7 cellular contexts compared by ENCODE assay signal in genomic region chr17:64024781-64025731, GRCh38.
A peak's percentile ranks its signal among the peaks of the same experiment; 100 is the strongest.
DNase-seq lines count a peak whose midpoint lies in the region; ATAC-seq and TF ChIP-seq lines count a peak whose summit lies in the region.

No MANE protein-coding gene starts in this region.

- peak overlapping the region; percentile 91 for H3K27ac Mint-ChIP-seq in activated T-cell treated with anti-CD3 and anti-CD28 coated beads, Interleukin-2, amount 50 U/mL, for 24 hours

- ATAC-seq in HG03432 (IDR thresholded peaks at IDR 0.05; ENCODE audit: unreplicated experiment) = no peak

- TF ChIP-seq CTCF in OCI-LY1 (IDR thresholded peaks at IDR 0.05; ENCODE audit: low read length) (no peak), GM13977 (IDR thresholded peaks at IDR 0.05; ENCODE audit: extremely low read depth, insufficient read depth, missing control alignments) (no peak)

- H3K27me3 ChIP-seq in OCI-LY1 (ENCODE audit: insufficient read depth, low read length) = no peaks in the 10 kb centered on the region
- H3K27me3 ChIP-seq in stomach smooth muscle (ENCODE audit: control insufficient read depth in 1 of 2, insufficient read depth in 2 of 2, low read length in 2 of 2) = peaks cover 4% of the 10 kb centered on the region in 2 donors

- H3K27me3 Mint-ChIP-seq in activated T-cell treated with anti-CD3 and anti-CD28 coated beads, Interleukin-2, amount 50 U/mL, for 24 hours = no peaks in the 10 kb centered on the region

- H3K4me1 Mint-ChIP-seq in activated T-cell treated with anti-CD3 and anti-CD28 coated beads, Interleukin-2, amount 50 U/mL, for 24 hours (ENCODE audit: low read depth) = peaks cover 70% of the 10 kb centered on the region

- peak overlapping the region; percentile 89 for H2AFZ ChIP-seq in OCI-LY1 (ENCODE audit: low read length)

- DNase-seq in activated T-cell treated with anti-CD3 and anti-CD28 coated beads, Interleukin-2, amount 50 U/mL, for 24 hours = peak; percentile 65
- DNase-seq in islet precursor cell (peak; percentile 45), iPS-NIHi7 (ENCODE audit: extremely low spot score) (no peak), GM13977 (ENCODE audit: low spot score) (no peak)

- H3K4me3 Mint-ChIP-seq in activated T-cell treated with anti-CD3 and anti-CD28 coated beads, Interleukin-2, amount 50 U/mL, for 24 hours = peak overlapping the region; percentile 71

- no peaks in the 10 kb centered on the region for H3K9me2 ChIP-seq in OCI-LY1 (ENCODE audit: low read depth, low read length)

- no peaks in the 10 kb centered on the region for H3K9me3 ChIP-seq in OCI-LY1 (ENCODE audit: low read length)
- no peaks in the 10 kb centered on the region for H3K9me3 ChIP-seq in stomach smooth muscle (ENCODE audit: control insufficient read depth in 2 of 2, low read length in 2 of 2)

- no peaks in the 10 kb centered on the region for H4K20me1 ChIP-seq in OCI-LY1 (ENCODE audit: insufficient read depth, low read length)

- no peaks in the 10 kb centered on the region for H3K9me3 Mint-ChIP-seq in activated T-cell treated with anti-CD3 and anti-CD28 coated beads, Interleukin-2, amount 50 U/mL, for 24 hours

- peak overlapping the region; percentile 36 for H3K4me3 ChIP-seq in OCI-LY1 (ENCODE audit: low read depth, low read length, poor library complexity, severe bottlenecking)
- peak overlapping the region; percentile 49 to 61 for H3K4me3 ChIP-seq in stomach smooth muscle (ENCODE audit: low read length in 2 of 2)

- H3K27ac ChIP-seq in OCI-LY1 (ENCODE audit: low read depth, low read length, poor library complexity, severe bottlenecking) = peak overlapping the region; percentile 94
- H3K27ac ChIP-seq in stomach smooth muscle (ENCODE audit: low read length) = no peak overlapping the region

- peaks cover 5% of the 10 kb centered on the region for H3K36me3 Mint-ChIP-seq in activated T-cell treated with anti-CD3 and anti-CD28 coated beads, Interleukin-2, amount 50 U/mL, for 24 hours (ENCODE audit: low read depth)

- H3K4me1 ChIP-seq in OCI-LY1 (ENCODE audit: insufficient read depth, low read length, severe bottlenecking) (peaks cover 62% of the 10 kb centered on the region), stomach smooth muscle (ENCODE audit: control insufficient read depth, insufficient read depth, low read length) (no peaks in the 10 kb centered on the region)

- H3K9ac ChIP-seq in OCI-LY1 (ENCODE audit: low read length) (peak overlapping the region; percentile 54), stomach smooth muscle (ENCODE audit: low read length in 2 of 2) (no peak overlapping the region)

- H3K4me2 ChIP-seq in OCI-LY1 (ENCODE audit: low read length) = peak overlapping the region; percentile 55

- H3K36me3 ChIP-seq in OCI-LY1 (ENCODE audit: insufficient read depth, low read length) (no peaks in the 10 kb centered on the region), stomach smooth muscle (ENCODE audit: control insufficient read depth in 2 of 2, insufficient read depth in 2 of 2, low read length in 2 of 2) (no peaks in the 10 kb centered on the region)

- peaks cover 19% of the 10 kb centered on the region for H3F3A ChIP-seq in OCI-LY1 (ENCODE audit: insufficient read depth, low read length)

- H3K79me2 ChIP-seq in OCI-LY1 (ENCODE audit: insufficient read depth, low read length) = no peaks in the 10 kb centered on the region

- in situ Hi-C loops in GM13977 (cut with MboI; ENCODE audit: low pct_unique_long_range_greater_than_20kb, low sequenced_read_pairs, unreplicated experiment) = loop anchor here (5.0 to 10.0 kb wide), 2 partner anchors 112 to 260 kb away; no protein-coding TSS in a partner anchor

Comparison
In these comparisons a context has a peak if more than half of its experiments do, and no peak if none do; other contexts are left out.
1. DNase-seq: peak in activated T-cell treated with anti-CD3 and anti-CD28 coated beads, Interleukin-2, amount 50 U/mL, for 24 hours (single experiment) and islet precursor cell (single experiment); none in iPS-NIHi7 (single experiment) and GM13977 (single experiment).